In the genomic region with DNA sequence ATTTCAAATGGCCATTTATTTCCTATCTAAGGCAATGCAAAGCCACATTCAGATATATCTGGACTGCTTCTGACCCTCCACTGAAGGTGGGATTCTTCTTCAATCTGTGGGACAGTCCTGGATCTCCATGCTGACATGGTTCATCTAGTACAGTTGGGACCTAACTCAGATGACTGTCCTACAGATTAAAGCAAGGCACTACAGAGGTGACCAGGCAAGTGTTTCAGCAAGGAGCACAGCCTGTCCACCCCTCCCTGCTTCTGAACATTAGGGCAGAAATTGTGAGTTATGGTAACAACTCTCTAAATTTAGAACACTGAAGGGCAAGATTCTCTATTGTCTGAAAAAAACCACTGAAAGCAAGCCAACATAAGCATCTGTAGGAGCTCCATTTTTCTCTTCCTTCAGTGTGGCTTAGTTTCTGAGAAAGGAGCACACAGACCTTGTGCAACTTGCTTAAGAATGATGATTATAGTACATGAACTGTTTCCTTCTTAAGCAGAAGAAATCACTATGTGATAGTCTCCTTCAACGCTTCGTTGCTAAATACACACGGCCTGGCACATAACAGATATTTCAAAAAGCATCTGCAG, we compare ENCODE assay signal across 23 cellular contexts.
A peak's percentile ranks its signal among the peaks of the same experiment; 100 is the strongest.
DNase-seq lines count a peak whose midpoint lies in the region; ATAC-seq and TF ChIP-seq lines count a peak whose summit lies in the region.
"Had no signal": no experiment of that assay in that cellular context is flagged by ENCODE, and none has a peak within 500 bp of the region (broad histone marks: within the 10 kb centered on the region; RNA-seq: fewer than 3 reads in every experiment).

No MANE protein-coding gene starts in this region.

- H3K4me1 ChIP-seq in IMR-90 (ENCODE audit: control insufficient read depth, insufficient read depth, low read length), result peaks cover 2% of the 10 kb centered on the region; the same call in 1 of the 2 replicates

- ATAC-seq in IMR-90 (ENCODE audit: low read depth) (peak; percentile 50), GM21723 (IDR thresholded peaks at IDR 0.05; ENCODE audit: unreplicated experiment) (no peak), T-helper 17 cell (no peak)
- ATAC-seq: effector memory CD8-positive, alpha-beta T cell; esophagus mucosa; naive thymus-derived CD4-positive, alpha-beta T cell had no signal

- H3K56ac ChIP-seq in IMR-90 (ENCODE audit: extremely low read depth, insufficient read depth, low read length), result no peak overlapping the region

- 17% methylated on average over 1 of the region's 3 CpGs; no CpG with 5 or more reads in 1 of the 2 experiments for WGBS in IMR-90 (ENCODE audit: extremely low coverage in 2 of 2, insufficient read length in 1 of 2), 2 experiments

- no peak overlapping the region for H2AK9ac ChIP-seq in IMR-90 (replicated peaks; ENCODE audit: low read depth, low read length, poor library complexity)

- no peak overlapping the region for H4K91ac ChIP-seq in IMR-90 (ENCODE audit: insufficient read depth, low read depth, low read length)

- no peak overlapping the region; the same call in 1 of the 2 replicates for H3K4ac ChIP-seq in IMR-90 (ENCODE audit: low read depth, low read length)

- no peak for TF ChIP-seq POLR2A in IMR-90 (IDR thresholded peaks at IDR 0.05; ENCODE audit: low read depth, low read length)

- H3K9me1 ChIP-seq in IMR-90 (ENCODE audit: insufficient read depth, low read length), result no peaks in the 10 kb centered on the region

- H4K8ac ChIP-seq in IMR-90 (ENCODE audit: low read depth in 2 of 2, low read length in 2 of 2), result no peak overlapping the region

- TF ChIP-seq RAD21 in IMR-90 (IDR thresholded peaks at IDR 0.05; ENCODE audit: low read length), result no peak

- H3K27me3 ChIP-seq in IMR-90 (ENCODE audit: control insufficient read depth, insufficient read depth, low read length), result peaks cover 2% of the 10 kb centered on the region; the same call in 1 of the 2 replicates

- no peak overlapping the region for H2BK5ac ChIP-seq in IMR-90 (ENCODE audit: low read depth, low read length, poor library complexity, severe bottlenecking)

- H3K4me3 Mint-ChIP-seq in T-helper 17 cell, result no peak overlapping the region
- H3K4me3 Mint-ChIP-seq: activated naive CD4-positive, alpha-beta T cell treated with anti-CD3 and anti-CD28 coated beads, Interleukin-2, amount 50 U/mL, for 24 hours; activated T-helper 1 cell treated with anti-CD3 and anti-CD28 coated beads, Interleukin-12 subunit alpha, Interleukin-12 subunit beta, Interleukin-2, Interleukin-4 antibody, amounts not matched to agents 30 ng/mL and 10 ng/mL and 1 ng/mL, durations not matched to agents 14 hours and 24 hours and 36 hours; CD14-positive monocyte; effector memory CD8-positive, alpha-beta T cell; memory B cell; naive thymus-derived CD4-positive, alpha-beta T cell had no signal

- H2BK15ac ChIP-seq in IMR-90 (ENCODE audit: low read depth, low read length), result no peak overlapping the region

- in situ Hi-C loops in IMR-90 (cut with MboI; ENCODE audit: low sequenced_read_pairs), result no loop called here

- no peaks in the 10 kb centered on the region for H3K36me3 ChIP-seq in IMR-90 (ENCODE audit: control insufficient read depth, insufficient read depth, low read length)

- no peak overlapping the region for H2BK20ac ChIP-seq in IMR-90 (ENCODE audit: low read depth, low read length)

- BruUV-seq in IMR-90 (replicated peaks; lab: Mats Ljungman, UMichigan), result no TSS peak

- no peak for TF ChIP-seq CTCF in IMR-90 (conservative IDR thresholded peaks at IDR 0.05; ENCODE audit: low read depth, low read length)
- TF ChIP-seq CTCF in cardiac fibroblast (IDR thresholded peaks at IDR 0.05; ENCODE audit: low read depth, low read length), result no peak

- H3K4me1 Mint-ChIP-seq in T-helper 17 cell, result peaks cover 2% of the 10 kb centered on the region
- H3K4me1 Mint-ChIP-seq: memory B cell had no signal

- H4K20me1 ChIP-seq in IMR-90 (ENCODE audit: insufficient read depth, low read length), result no peaks in the 10 kb centered on the region

- DNase-seq in IMR-90, result peak; percentile 54
- DNase-seq in cardiac fibroblast (ENCODE audit: low read depth in 2 of 2), result peak; percentile 57 to 76
- peak; percentile 77 for DNase-seq in iris pigment epithelial cell (ENCODE audit: low read depth)
- DNase-seq in skeletal muscle cell (ENCODE audit: low read depth), result peak; percentile 67
- no peak for DNase-seq in activated gamma-delta T cell (lab: John Stamatoyannopoulos, UW)
- DNase-seq in T-helper 17 cell, result no peak
- DNase-seq in activated naive CD4-positive, alpha-beta T cell treated with Interleukin-2 at 50 U/mL for 16 hours, result no peak
- DNase-seq: activated CD4-positive, alpha-beta T cell treated with anti-CD3 and anti-CD28 coated beads for 4 hours; effector memory CD8-positive, alpha-beta T cell; head of caudate nucleus; naive thymus-derived CD4-positive, alpha-beta T cell; NCI-H1417; NCI-H2081 treated with DMSO at 0.1 percent for 48 hours; SK-N-SH; stimulated activated CD4-positive, alpha-beta T cell treated with anti-CD3 and anti-CD28 coated beads, Interleukin-12 subunit alpha, Interleukin-12 subunit beta, amount 100 ng/mL, for 4 hours; stimulated activated CD4-positive, alpha-beta T cell treated with anti-CD3 and anti-CD28 coated beads, Interleukin-4, amount 100 ng/mL, for 24 hours; stimulated activated naive CD4-positive, alpha-beta T cell had no signal

- CTCF ChIA-PET in IMR-90 (lab: Yijun Ruan, JAX), result interaction anchor here (1.9 kb wide), 1 partner anchor 195 kb away, joined by 5 read pairs; no protein-coding TSS in a partner anchor

- H3K36me3 Mint-ChIP-seq in T-helper 17 cell (ENCODE audit: low read depth), result no peaks in the 10 kb centered on the region
- H3K36me3 Mint-ChIP-seq: activated naive CD4-positive, alpha-beta T cell treated with anti-CD3 and anti-CD28 coated beads, Interleukin-2, amount 50 U/mL, for 24 hours; CD14-positive monocyte; memory B cell; naive thymus-derived CD4-positive, alpha-beta T cell had no signal

- peaks cover 12% of the 10 kb centered on the region for H3K27me3 Mint-ChIP-seq in T-helper 17 cell
- H3K27me3 Mint-ChIP-seq: activated naive CD4-positive, alpha-beta T cell treated with anti-CD3 and anti-CD28 coated beads, Interleukin-2, amount 50 U/mL, for 24 hours; effector memory CD8-positive, alpha-beta T cell had no signal

- H3K9me3 ChIP-seq in IMR-90 (ENCODE audit: control insufficient read depth, insufficient read depth, low read length) (no peaks in the 10 kb centered on the region), T-helper 17 cell (ENCODE audit: control insufficient read depth, low read length, poor library complexity, severe bottlenecking) (no peaks in the 10 kb centered on the region)
- H3K9me3 ChIP-seq: SK-N-SH had no signal

- peak overlapping the region; percentile 50 for H3K4me2 ChIP-seq in IMR-90 (ENCODE audit: low read depth, low read length)
- H3K4me2 ChIP-seq: SK-N-SH had no signal

- intact Hi-C loops in IMR-90 (cut with micrococcal nuclease), result no loop called here

- H3K9ac ChIP-seq in IMR-90 (ENCODE audit: low read depth, low read length), result no peak overlapping the region
- H3K9ac ChIP-seq: SK-N-SH had no signal

- no peaks in the 10 kb centered on the region for H3K79me1 ChIP-seq in IMR-90 (ENCODE audit: low read depth in 1 of 2, low read length in 2 of 2)

- H3K14ac ChIP-seq in IMR-90 (replicated peaks; ENCODE audit: low read depth, low read length), result no peak overlapping the region

- H2AFZ ChIP-seq in IMR-90 (replicated peaks; ENCODE audit: low read length, poor library complexity), result no peak overlapping the region

- POLR2A ChIA-PET in IMR-90 (lab: Charles Lee; ENCODE audit: unreplicated experiment), result no interaction called here

- H3K4me3 ChIP-seq in IMR-90 (ENCODE audit: insufficient read depth, low read depth, low read length) (no peak overlapping the region), cardiac fibroblast (replicated peaks in 1 of 2; ENCODE audit: low read depth in 2 of 2, low read length in 2 of 2) (no peak overlapping the region), skeletal muscle cell (ENCODE audit: low read depth, low read length) (no peak overlapping the region)

- H3K23ac ChIP-seq in IMR-90 (ENCODE audit: low read depth, low read length), result 0 out of 2 replicates have a peak overlapping the region, but pooled peaks have one; percentile 15

- no peak overlapping the region for H2BK120ac ChIP-seq in IMR-90 (ENCODE audit: low read depth, low read length)

- H2AK5ac ChIP-seq in IMR-90 (ENCODE audit: low read depth, low read length), result no peak overlapping the region

- peak overlapping the region; percentile 38 for H3K18ac ChIP-seq in IMR-90 (ENCODE audit: low read depth, low read length)

- no peak overlapping the region; the same call in 1 of the 2 replicates for H4K5ac ChIP-seq in IMR-90 (ENCODE audit: low read depth, low read length)

- H3K27ac ChIP-seq in IMR-90 (ENCODE audit: insufficient read depth, low read length), result peak overlapping the region; percentile 39; the same call in 1 of the 2 replicates

- no peak overlapping the region for H3K27ac Mint-ChIP-seq in T-helper 17 cell
- H3K27ac Mint-ChIP-seq: activated naive CD4-positive, alpha-beta T cell treated with anti-CD3 and anti-CD28 coated beads, Interleukin-2, amount 50 U/mL, for 24 hours; activated T-helper 1 cell treated with anti-CD3 and anti-CD28 coated beads, Interleukin-12 subunit alpha, Interleukin-12 subunit beta, Interleukin-2, Interleukin-4 antibody, amounts not matched to agents 30 ng/mL and 10 ng/mL and 1 ng/mL, durations not matched to agents 14 hours and 24 hours and 36 hours; effector memory CD8-positive, alpha-beta T cell; memory B cell; naive thymus-derived CD4-positive, alpha-beta T cell had no signal

- dilution Hi-C loops in IMR-90 (cut with HindIII; ENCODE audit: low sequenced_read_pairs, unreplicated experiment), result no loop called here

TF ChIP-seq in IMR-90, 13 proteins besides CTCF, POLR2A, EP300 and RAD21 (continues in another document):
- TF ChIP-seq, protein P1, sequence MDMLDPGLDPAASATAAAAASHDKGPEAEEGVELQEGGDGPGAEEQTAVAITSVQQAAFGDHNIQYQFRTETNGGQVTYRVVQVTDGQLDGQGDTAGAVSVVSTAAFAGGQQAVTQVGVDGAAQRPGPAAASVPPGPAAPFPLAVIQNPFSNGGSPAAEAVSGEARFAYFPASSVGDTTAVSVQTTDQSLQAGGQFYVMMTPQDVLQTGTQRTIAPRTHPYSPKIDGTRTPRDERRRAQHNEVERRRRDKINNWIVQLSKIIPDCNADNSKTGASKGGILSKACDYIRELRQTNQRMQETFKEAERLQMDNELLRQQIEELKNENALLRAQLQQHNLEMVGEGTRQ (IDR thresholded peaks at IDR 0.05; ENCODE audit: low read depth, low read length), result no peak
- TF ChIP-seq NFE2L2 (IDR thresholded peaks at IDR 0.05; ENCODE audit: low read depth, low read length) (no peak), SMC3 (IDR thresholded peaks at IDR 0.05; ENCODE audit: low read depth, low read length) (no peak), MAFK (IDR thresholded peaks at IDR 0.05; ENCODE audit: low read depth, low read length) (no peak), BHLHE40 (IDR thresholded peaks at IDR 0.05; ENCODE audit: low read depth, low read length) (no peak), CEBPB (IDR thresholded peaks at IDR 0.05; ENCODE audit: low read depth, low read length) (no peak), MAZ (IDR thresholded peaks at IDR 0.05; ENCODE audit: borderline replicate concordance, low read depth, low read length) (no peak)

Comparison
In these comparisons a context has a peak if more than half of its experiments do, and no peak if none do; other contexts are left out.
1. DNase-seq: peak in IMR-90 (single experiment), cardiac fibroblast (2 of 2), iris pigment epithelial cell (single experiment) and skeletal muscle cell (single experiment); none in activated gamma-delta T cell (single experiment), T-helper 17 cell (0 of 3) and activated naive CD4-positive, alpha-beta T cell treated with Interleukin-2 at 50 U/mL for 16 hours (single experiment).